ENCODE assay signal across 24 cellular contexts in genomic region chr4:7476820-7477219, GRCh38. TPM values are rescaled to one million over a fixed set of nuclear protein-coding genes. Genes with fewer than 3 reads are reported as not detected.
"Had no signal": no experiment of that assay in that cellular context is flagged by ENCODE, and none has a peak within 500 bp of the region (broad histone marks: within the 10 kb centered on the region; RNA-seq: fewer than 3 reads in every experiment).

No MANE protein-coding gene starts in this region.

- H3K27ac ChIP-seq: SJSA1, SK-N-MC had no signal

- H3K9me3 ChIP-seq: MG63, SJSA1 had no signal

- H3K4me1 ChIP-seq: SJSA1 had no signal

- H3K4me3 ChIP-seq: MG63, SJSA1, SK-N-MC had no signal

- H3K36me3 ChIP-seq: MG63, SJSA1 had no signal

- DNase-seq: IMR-90; Karpas-422; KG1; MG63; NCI-H1092 treated with DMSO at 0.1 percent for 48 hours; NCI-H1436; NCI-H187; NCI-H2029; NCI-H2081 treated with DMSO at 0.1 percent for 48 hours; NCI-H2171; NCI-H226; NCI-H446; NCI-H510A; NCI-H524 treated with DMSO at 0.1 percent for 48 hours; NCI-H69; NCI-H774; NK-92 treated with Interleukin-12 subunit alpha and Interleukin-12 subunit beta, amount 100 ng/mL, for 24 hours; PC-3; Right ventricle myocardium superior; SIG-M5 had no signal

- H3K27me3 ChIP-seq: MG63, SJSA1 had no signal

RNA-seq across cellular contexts. Expression of gene PSAPL1, which starts 42.1 kb away (rescaled TPM):
- total RNA-seq: HT1080, IMR-90, OCI-LY7, Right ventricle myocardium superior, SJSA1 had no signal
- polyA plus RNA-seq: IMR-90 had no signal
